ENCODE assay signal across 18 cellular contexts in genomic region chr11:70281114-70281729, GRCh38. TPM values are rescaled to one million over a fixed set of nuclear protein-coding genes. Genes with fewer than 3 reads are reported as not detected.
DNase-seq lines count a peak whose midpoint lies in the region; ATAC-seq, FAIRE-seq and TF ChIP-seq lines count a peak whose summit lies in the region.
"Had no signal": no experiment of that assay in that cellular context is flagged by ENCODE, and none has a peak within 500 bp of the region (broad histone marks: within the 10 kb centered on the region; RNA-seq: fewer than 3 reads in every experiment).

No MANE protein-coding gene starts in this region.

- ATAC-seq in lower lobe of right lung = no peak
- ATAC-seq: activated CD4-positive, CD25-positive, alpha-beta regulatory T cell treated with anti-CD3 and anti-CD28 coated beads, Interleukin-2, amount 50 U/mL, for 24 hours; GM12878 had no signal

- no peak for FAIRE-seq in GM12892 (lab: Jason Lieb, UNC)
- FAIRE-seq: GM12878 had no signal

- CTCF ChIA-PET in HEK293 (lab: Yijun Ruan, JAX) = no interaction called here

- H3K4me1 ChIP-seq in HEK293 (ENCODE audit: control insufficient read depth, insufficient read depth, low read length) (no peaks in the 10 kb centered on the region), lower lobe of right lung (peaks cover 16% of the 10 kb centered on the region), subcutaneous abdominal adipose tissue (ENCODE audit: control insufficient read depth in 5 of 5, insufficient read depth in 5 of 5, low read length in 5 of 5) (peaks cover 2 to 12% (median 12%) of the 10 kb centered on the region in 5 donors)
- H3K4me1 ChIP-seq: vagina had no signal

- H3K4me3 ChIP-seq in HEK293 (ENCODE audit: low read depth, low read length) (no peak overlapping the region), lower lobe of right lung (no peak overlapping the region), subcutaneous abdominal adipose tissue (ENCODE audit: low read depth in 1 of 5, low read length in 5 of 5) (no peak overlapping the region)
- H3K4me3 ChIP-seq: GM12878, vagina had no signal

- peak; percentile 60 for DNase-seq in dermis blood vessel endothelial cell
- no peak for DNase-seq in lower lobe of right lung
- no peak for DNase-seq in NCI-H1417 (lab: John Stamatoyannopoulos, UW)
- DNase-seq in GM12892 (ENCODE audit: insufficient read length) = no peak
- no peak for DNase-seq in DMS53 treated with DMSO at 0.1 percent for 48 hours (lab: John Stamatoyannopoulos, UW; ENCODE audit: unreplicated experiment)
- no peak for DNase-seq in NCI-H2196 (lab: John Stamatoyannopoulos, UW; ENCODE audit: unreplicated experiment)
- DNase-seq: activated T-cell treated with anti-CD3 and anti-CD28 coated beads, Interleukin-2, amount 50 U/mL, for 24 hours; central memory CD4-positive, alpha-beta T cell; mammary epithelial cell; NCI-H1048; NCI-H524 treated with DMSO at 0.1 percent for 48 hours; retina; SHP77 had no signal

- intact Hi-C loops in lower lobe of right lung (cut with DNase I) = no loop called here

- peaks cover 10 to 81% of the 10 kb centered on the region in 2 experiments; a peak in 2 of 3 replicates for H3K36me3 ChIP-seq in HEK293 (ENCODE audit: control insufficient read depth in 2 of 2, insufficient read depth in 1 of 2, low read length in 2 of 2)
- H3K36me3 ChIP-seq in lower lobe of right lung = peaks cover 73% of the 10 kb centered on the region
- peaks cover 7 to 53% (median 35%) of the 10 kb centered on the region in 5 donors for H3K36me3 ChIP-seq in subcutaneous abdominal adipose tissue (ENCODE audit: control insufficient read depth in 5 of 5, insufficient read depth in 5 of 5, low read length in 5 of 5)

- TF ChIP-seq CTCF in HEK293 (tag by site-specific recombination; IDR thresholded peaks at IDR 0.05) (no peak), lower lobe of right lung (IDR thresholded peaks at IDR 0.05) (no peak)

- H3K27ac ChIP-seq in HEK293 (ENCODE audit: extremely low read depth, low read depth, low read length) (no peak overlapping the region), lower lobe of right lung (peak overlapping the region; percentile 6), subcutaneous abdominal adipose tissue (ENCODE audit: low read depth, low read length) (peak overlapping the region; percentile 54)
- H3K27ac ChIP-seq: vagina had no signal

- peak overlapping the region in 4 of 5 donors; percentile 14 to 37 (median 22) for H3K9ac ChIP-seq in subcutaneous abdominal adipose tissue (ENCODE audit: low read length in 5 of 5)

- H3K9me3 ChIP-seq in HEK293 (ENCODE audit: control insufficient read depth, insufficient read depth, low read depth, low read length) = no peaks in the 10 kb centered on the region
- H3K9me3 ChIP-seq in lower lobe of right lung = no peaks in the 10 kb centered on the region
- H3K9me3 ChIP-seq in subcutaneous abdominal adipose tissue (ENCODE audit: control insufficient read depth in 5 of 5, low read length in 5 of 5) = no peaks in the 10 kb centered on the region
- H3K9me3 ChIP-seq: vagina had no signal

- POLR2A ChIA-PET in HEK293 (lab: Yijun Ruan, JAX) = no interaction called here

- TF ChIP-seq POLR2A in GM12892 (IDR thresholded peaks at IDR 0.05; ENCODE audit: low read depth, low read length) = no peak

- H3K27me3 ChIP-seq in lower lobe of right lung (ENCODE audit: low read depth) (no peaks in the 10 kb centered on the region), subcutaneous abdominal adipose tissue (ENCODE audit: control insufficient read depth in 5 of 5, insufficient read depth in 4 of 5, low read length in 5 of 5) (no peaks in the 10 kb centered on the region)
- H3K27me3 ChIP-seq: vagina had no signal

TF ChIP-seq in HEK293, 187 proteins besides CTCF, POLR2A, EP300 and RAD21:
- TF ChIP-seq, protein P1, sequence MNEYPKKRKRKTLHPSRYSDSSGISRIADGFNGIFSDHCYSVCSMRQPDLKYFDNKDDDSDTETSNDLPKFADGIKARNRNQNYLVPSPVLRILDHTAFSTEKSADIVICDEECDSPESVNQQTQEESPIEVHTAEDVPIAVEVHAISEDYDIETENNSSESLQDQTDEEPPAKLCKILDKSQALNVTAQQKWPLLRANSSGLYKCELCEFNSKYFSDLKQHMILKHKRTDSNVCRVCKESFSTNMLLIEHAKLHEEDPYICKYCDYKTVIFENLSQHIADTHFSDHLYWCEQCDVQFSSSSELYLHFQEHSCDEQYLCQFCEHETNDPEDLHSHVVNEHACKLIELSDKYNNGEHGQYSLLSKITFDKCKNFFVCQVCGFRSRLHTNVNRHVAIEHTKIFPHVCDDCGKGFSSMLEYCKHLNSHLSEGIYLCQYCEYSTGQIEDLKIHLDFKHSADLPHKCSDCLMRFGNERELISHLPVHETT (tag by site-specific recombination; IDR thresholded peaks at IDR 0.05) = no peak
- TF ChIP-seq ZNF449 (tag by site-specific recombination; IDR thresholded peaks at IDR 0.05) (peak; percentile 92), ZNF211 (tag by site-specific recombination; IDR thresholded peaks at IDR 0.05; ENCODE audit: low read depth) (no peak), ZNF585B (tag by site-specific recombination; IDR thresholded peaks at IDR 0.05) (no peak)
- TF ChIP-seq, protein P2, sequence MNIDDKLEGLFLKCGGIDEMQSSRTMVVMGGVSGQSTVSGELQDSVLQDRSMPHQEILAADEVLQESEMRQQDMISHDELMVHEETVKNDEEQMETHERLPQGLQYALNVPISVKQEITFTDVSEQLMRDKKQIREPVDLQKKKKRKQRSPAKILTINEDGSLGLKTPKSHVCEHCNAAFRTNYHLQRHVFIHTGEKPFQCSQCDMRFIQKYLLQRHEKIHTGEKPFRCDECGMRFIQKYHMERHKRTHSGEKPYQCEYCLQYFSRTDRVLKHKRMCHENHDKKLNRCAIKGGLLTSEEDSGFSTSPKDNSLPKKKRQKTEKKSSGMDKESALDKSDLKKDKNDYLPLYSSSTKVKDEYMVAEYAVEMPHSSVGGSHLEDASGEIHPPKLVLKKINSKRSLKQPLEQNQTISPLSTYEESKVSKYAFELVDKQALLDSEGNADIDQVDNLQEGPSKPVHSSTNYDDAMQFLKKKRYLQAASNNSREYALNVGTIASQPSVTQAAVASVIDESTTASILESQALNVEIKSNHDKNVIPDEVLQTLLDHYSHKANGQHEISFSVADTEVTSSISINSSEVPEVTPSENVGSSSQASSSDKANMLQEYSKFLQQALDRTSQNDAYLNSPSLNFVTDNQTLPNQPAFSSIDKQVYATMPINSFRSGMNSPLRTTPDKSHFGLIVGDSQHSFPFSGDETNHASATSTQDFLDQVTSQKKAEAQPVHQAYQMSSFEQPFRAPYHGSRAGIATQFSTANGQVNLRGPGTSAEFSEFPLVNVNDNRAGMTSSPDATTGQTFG (tag by site-specific recombination; IDR thresholded peaks at IDR 0.05; ENCODE audit: borderline replicate concordance) = no peak
- TF ChIP-seq, protein P3, sequence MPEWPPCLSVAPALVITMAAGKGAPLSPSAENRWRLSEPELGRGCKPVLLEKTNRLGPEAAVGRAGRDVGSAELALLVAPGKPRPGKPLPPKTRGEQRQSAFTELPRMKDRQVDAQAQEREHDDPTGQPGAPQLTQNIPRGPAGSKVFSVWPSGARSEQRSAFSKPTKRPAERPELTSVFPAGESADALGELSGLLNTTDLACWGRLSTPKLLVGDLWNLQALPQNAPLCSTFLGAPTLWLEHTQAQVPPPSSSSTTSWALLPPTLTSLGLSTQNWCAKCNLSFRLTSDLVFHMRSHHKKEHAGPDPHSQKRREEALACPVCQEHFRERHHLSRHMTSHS (tag by site-specific recombination; IDR thresholded peaks at IDR 0.05) = no peak
TF ChIP-seq in HEK293: peak in this region for 1.

RNA-seq across cellular contexts. Expression of gene PPFIA1, which starts 10.7 kb away (rescaled TPM):
- 33.5 and 39.9 TPM in 2 replicates for total RNA-seq in dermis blood vessel endothelial cell
- total RNA-seq in lower lobe of right lung = 81.0 TPM
- 15.3 TPM for polyA plus RNA-seq in GM12892 (2012; ENCODE audit: missing spikeins)
